ENCODE assay signal across 21 cellular contexts in the genomic region with DNA sequence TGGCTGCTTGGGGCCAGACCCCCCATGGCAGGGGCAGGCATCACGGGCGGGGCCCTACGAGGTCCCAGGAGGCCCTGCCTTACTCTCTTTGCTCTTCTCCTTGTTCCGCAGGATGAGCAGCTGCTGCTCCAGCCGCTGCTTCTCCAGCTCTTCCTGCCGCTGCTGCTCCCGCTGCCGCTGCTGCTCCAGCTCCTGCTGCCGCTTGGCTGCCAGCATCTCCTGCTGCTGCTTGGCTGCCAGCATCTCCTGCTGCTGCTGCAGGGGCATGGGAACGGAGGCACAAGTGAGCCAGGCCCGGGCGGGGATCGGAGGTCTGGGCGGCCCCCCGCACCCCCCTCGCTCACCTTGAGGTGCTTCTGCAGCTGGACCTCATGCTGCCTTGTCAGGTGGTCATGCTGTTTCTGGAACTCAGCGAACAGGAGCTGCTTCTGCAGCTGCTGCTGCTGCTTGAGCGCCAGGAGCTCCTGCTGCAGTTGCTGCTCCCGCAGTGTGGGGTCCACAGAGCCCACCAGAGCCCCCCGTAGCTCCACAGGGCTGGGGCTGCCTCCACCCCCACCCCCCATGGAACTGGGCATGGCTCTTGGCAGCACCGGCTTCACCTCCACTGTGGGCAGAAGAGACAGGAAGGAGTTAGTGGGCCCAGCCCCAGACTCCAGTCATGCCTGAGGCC.
"Had no signal": no experiment of that assay in that cellular context is flagged by ENCODE, and none has a peak within 500 bp of the region (broad histone marks: within the 10 kb centered on the region; RNA-seq: fewer than 3 reads in every experiment).

No MANE protein-coding gene starts in this region.

- H3K27ac ChIP-seq: body of pancreas, lower lobe of right lung, prostate gland, spleen, upper lobe of left lung had no signal

- ATAC-seq: body of pancreas; lower lobe of right lung; sciatic nerve; stimulated activated memory B cell treated with anti-CD40 and anti-IgM and Interleukin-4, amounts not matched to agents 10 μg/mL and 1 μg/mL and 100 μg/mL, for 72 hours had no signal

- H3K4me3 ChIP-seq: body of pancreas, lower lobe of right lung, prostate gland, spleen, upper lobe of left lung had no signal

- H3K9me3 Mint-ChIP-seq: activated B cell treated with CpG ODN at 0.5 μM for 24 hours; activated naive CD4-positive, alpha-beta T cell treated with anti-CD3 and anti-CD28 coated beads, Interleukin-2, amount 50 U/mL, for 24 hours; dendritic cell treated with granulocyte-macrophage colony-stimulating factor and Interleukin-4, amounts not matched to agents 40 ng/mL and 50 ng/mL, for 4 days; stimulated activated memory B cell treated with anti-CD40 and anti-IgM and Interleukin-4, amounts not matched to agents 10 μg/mL and 1 μg/mL and 100 μg/mL, for 72 hours had no signal

- DNase-seq: activated B cell treated with CpG ODN at 0.5 μM for 24 hours; activated CD4-positive, alpha-beta T cell treated with anti-CD3 and anti-CD28 coated beads, Interleukin-2, amount 50 U/mL, for 1 hour; activated effector memory CD4-positive, alpha-beta T cell treated with Interleukin-2 at 50 U/mL for 16 hours; activated T-cell treated with anti-CD3 and anti-CD28 coated beads, Interleukin-2, amount 50 U/mL, for 1 hour; amniotic stem cell; body of pancreas; erythroblast; hypothalamus; lower lobe of right lung; midbrain; naive B cell; occipital lobe; spleen; stimulated activated CD4-positive, alpha-beta T cell treated with anti-CD3 and anti-CD28 coated beads, Interleukin-1b, Interleukin-23, amount 100 ng/mL, for 48 hours; T-helper 1 cell had no signal

- H3K9me3 ChIP-seq: body of pancreas, lower lobe of right lung, prostate gland, spleen, upper lobe of left lung had no signal

- H3K4me3 Mint-ChIP-seq: activated B cell treated with CpG ODN at 0.5 μM for 24 hours; activated naive CD4-positive, alpha-beta T cell treated with anti-CD3 and anti-CD28 coated beads, Interleukin-2, amount 50 U/mL, for 24 hours; dendritic cell treated with granulocyte-macrophage colony-stimulating factor and Interleukin-4, amounts not matched to agents 40 ng/mL and 50 ng/mL, for 4 days; naive B cell; stimulated activated memory B cell treated with anti-CD40 and anti-IgM and Interleukin-4, amounts not matched to agents 10 μg/mL and 1 μg/mL and 100 μg/mL, for 72 hours had no signal

- H3K27ac Mint-ChIP-seq: activated B cell treated with CpG ODN at 0.5 μM for 24 hours; activated naive CD4-positive, alpha-beta T cell treated with anti-CD3 and anti-CD28 coated beads, Interleukin-2, amount 50 U/mL, for 24 hours; dendritic cell treated with granulocyte-macrophage colony-stimulating factor and Interleukin-4, amounts not matched to agents 40 ng/mL and 50 ng/mL, for 4 days; naive B cell; stimulated activated memory B cell treated with anti-CD40 and anti-IgM and Interleukin-4, amounts not matched to agents 10 μg/mL and 1 μg/mL and 100 μg/mL, for 72 hours had no signal

- H3K27me3 Mint-ChIP-seq: activated B cell treated with CpG ODN at 0.5 μM for 24 hours; activated naive CD4-positive, alpha-beta T cell treated with anti-CD3 and anti-CD28 coated beads, Interleukin-2, amount 50 U/mL, for 24 hours; dendritic cell treated with granulocyte-macrophage colony-stimulating factor and Interleukin-4, amounts not matched to agents 40 ng/mL and 50 ng/mL, for 4 days; naive B cell; stimulated activated memory B cell treated with anti-CD40 and anti-IgM and Interleukin-4, amounts not matched to agents 10 μg/mL and 1 μg/mL and 100 μg/mL, for 72 hours had no signal

- H3K27me3 ChIP-seq: body of pancreas, spleen, upper lobe of left lung had no signal
